ENCODE assay signal across 16 cellular contexts in genomic region chr9:101162231-101162630, GRCh38.
A peak's percentile ranks its signal among the peaks of the same experiment; 100 is the strongest.
DNase-seq lines count a peak whose midpoint lies in the region; ATAC-seq and TF ChIP-seq lines count a peak whose summit lies in the region.
"Had no signal": no experiment of that assay in that cellular context is flagged by ENCODE, and none has a peak within 500 bp of the region (broad histone marks: within the 10 kb centered on the region; RNA-seq: fewer than 3 reads in every experiment).

No MANE protein-coding gene starts in this region.

- H3K27ac ChIP-seq in 22Rv1 (0 out of 2 replicates have a peak overlapping the region, but pooled peaks have one; percentile 2), VCaP (peak overlapping the region; percentile 54), neuronal stem cell (replicated peaks; ENCODE audit: low read length) (peak overlapping the region; percentile 82), MM.1S (ENCODE audit: low read length) (no peak overlapping the region)
- H3K27ac ChIP-seq: C4-2B, SJCRH30 had no signal

- ATAC-seq in GM18520 (IDR thresholded peaks at IDR 0.05; ENCODE audit: unreplicated experiment) = no peak
- ATAC-seq: HCT116 had no signal

- no peak overlapping the region for H2BK5ac ChIP-seq in neuronal stem cell (ENCODE audit: low read length)

- H3K9me3 ChIP-seq in neuronal stem cell (replicated peaks in 1 of 2; ENCODE audit: control insufficient read depth in 2 of 2, insufficient read depth in 1 of 2, low read depth in 1 of 2, low read length in 2 of 2) (no peaks in the 10 kb centered on the region), MM.1S (replicated peaks; ENCODE audit: insufficient read depth, low read length) (no peaks in the 10 kb centered on the region)
- H3K9me3 ChIP-seq: Caco-2, SJCRH30 had no signal

- no peak for TF ChIP-seq CTCF in 22Rv1 (IDR thresholded peaks at IDR 0.05)
- TF ChIP-seq CTCF in VCaP (conservative IDR thresholded peaks at IDR 0.05) = no peak
- TF ChIP-seq CTCF in MM.1S (IDR thresholded peaks at IDR 0.05; ENCODE audit: low read length) = no peak

- peak; percentile 79 for DNase-seq in inferior parietal cortex (ENCODE audit: extremely low spot score)
- no peak for DNase-seq in neuronal stem cell (ENCODE audit: low spot score)
- DNase-seq in MM.1S = no peak
- no peak for DNase-seq in activated T-cell treated with anti-CD3 and anti-CD28 coated beads, Interleukin-2, amount 50 U/mL, for 48 hours
- DNase-seq in NCI-H1048 (lab: John Stamatoyannopoulos, UW) = no peak
- DNase-seq: Caco-2, DMS53, NCI-H187 treated with DMSO at 0.1 percent for 48 hours, NCI-H2171 treated with DMSO at 0.1 percent for 48 hours, NCI-H510A, SJCRH30 had no signal

- peaks cover 0 to 10% of the 10 kb centered on the region in 2 donors for H3K4me1 ChIP-seq in neuronal stem cell (ENCODE audit: control insufficient read depth in 2 of 2, insufficient read depth in 1 of 2, low read depth in 1 of 2, low read length in 2 of 2)
- no peaks in the 10 kb centered on the region for H3K4me1 ChIP-seq in MM.1S (ENCODE audit: low read length)
- H3K4me1 ChIP-seq: Caco-2, SJCRH30 had no signal

- H4K8ac ChIP-seq in neuronal stem cell (ENCODE audit: low read depth, low read length) = no peak overlapping the region

- H2AFZ ChIP-seq in neuronal stem cell (ENCODE audit: low read length) (no peak overlapping the region), MM.1S (ENCODE audit: low read length) (no peak overlapping the region)

- H4K91ac ChIP-seq in neuronal stem cell (ENCODE audit: low read depth, low read length, poor library complexity) = no peak overlapping the region

- H3K79me1 ChIP-seq in neuronal stem cell (ENCODE audit: low read depth, low read length) = no peaks in the 10 kb centered on the region

- H3K9ac ChIP-seq in neuronal stem cell (ENCODE audit: low read depth, low read length, poor library complexity) (no peak overlapping the region), MM.1S (ENCODE audit: low read length) (no peak overlapping the region)

- no peaks in the 10 kb centered on the region for H3K79me2 ChIP-seq in MM.1S (ENCODE audit: low read length)

- H3K4me2 ChIP-seq in neuronal stem cell (ENCODE audit: insufficient read depth, low read length, poor library complexity, severe bottlenecking) = peak overlapping the region; percentile 26
- no peak overlapping the region for H3K4me2 ChIP-seq in MM.1S (ENCODE audit: low read depth, low read length)

- no CpG with 5 or more reads among the region's 1 CpG for WGBS in neuronal stem cell (ENCODE audit: extremely low coverage in 2 of 2, insufficient read length in 2 of 2, insufficient replicate concordance in 1 of 2), 2 donors

- no peaks in the 10 kb centered on the region for H4K20me1 ChIP-seq in MM.1S (ENCODE audit: insufficient read depth, low read length)

- H3K23ac ChIP-seq in neuronal stem cell (ENCODE audit: low read depth, low read length, poor library complexity) = no peak overlapping the region

- H3K36me3 ChIP-seq in neuronal stem cell (replicated peaks in 1 of 2; ENCODE audit: control insufficient read depth in 2 of 2, insufficient read depth in 2 of 2, low read length in 2 of 2) (no peaks in the 10 kb centered on the region), MM.1S (replicated peaks; ENCODE audit: insufficient read depth, low read length) (no peaks in the 10 kb centered on the region)
- H3K36me3 ChIP-seq: SJCRH30 had no signal

- no peak overlapping the region for H2AK5ac ChIP-seq in neuronal stem cell (ENCODE audit: low read depth, low read length)

- no peak overlapping the region for H3K4ac ChIP-seq in neuronal stem cell (ENCODE audit: low read length)

- no peak overlapping the region for H3K18ac ChIP-seq in neuronal stem cell (ENCODE audit: low read length)

- no peak overlapping the region for H2BK12ac ChIP-seq in neuronal stem cell (ENCODE audit: low read length)

- no peak overlapping the region for H2BK15ac ChIP-seq in neuronal stem cell (ENCODE audit: low read length)

- peaks cover 0 to 6% (median 0%) of the 10 kb centered on the region in 3 experiments for H3K27me3 ChIP-seq in neuronal stem cell (ENCODE audit: control insufficient read depth in 3 of 3, insufficient read depth in 3 of 3, low read depth in 1 of 3, low read length in 3 of 3)
- no peaks in the 10 kb centered on the region for H3K27me3 ChIP-seq in MM.1S (replicated peaks; ENCODE audit: insufficient read depth, low read length)
- H3K27me3 ChIP-seq: SJCRH30 had no signal

- H2BK120ac ChIP-seq in neuronal stem cell (ENCODE audit: low read depth, low read length) = no peak overlapping the region

- no peak overlapping the region for H3K14ac ChIP-seq in neuronal stem cell (ENCODE audit: low read length)

- no peaks in the 10 kb centered on the region for H3K9me2 ChIP-seq in MM.1S (replicated peaks; ENCODE audit: insufficient read depth, low read length)

- H3K4me3 ChIP-seq in neuronal stem cell (ENCODE audit: low read length in 2 of 2) (no peak overlapping the region), MM.1S (ENCODE audit: low read length) (no peak overlapping the region)
- H3K4me3 ChIP-seq: SJCRH30 had no signal

- no peaks in the 10 kb centered on the region for H3F3A ChIP-seq in MM.1S (ENCODE audit: insufficient read depth, low read length)
